ENCODE assay signal across 8 cellular contexts in genomic region chr1:157948547-157949152, GRCh38. TPM values are rescaled to one million over a fixed set of nuclear protein-coding genes. Genes with fewer than 3 reads are reported as not detected.
A peak's percentile ranks its signal among the peaks of the same experiment; 100 is the strongest.
DNase-seq lines count a peak whose midpoint lies in the region; ATAC-seq and TF ChIP-seq lines count a peak whose summit lies in the region.

No MANE protein-coding gene starts in this region.

- ATAC-seq in GM19397 (IDR thresholded peaks at IDR 0.05; ENCODE audit: unreplicated experiment) (no peak), GM19455 (IDR thresholded peaks at IDR 0.05; ENCODE audit: unreplicated experiment) (no peak)

- no peaks in the 10 kb centered on the region for H3K36me3 Mint-ChIP-seq in mesothelial cell of epicardium

- H3K4me3 ChIP-seq in GM06990 (replicated peaks; ENCODE audit: low read depth, low read length), result no peak overlapping the region

- no peaks in the 10 kb centered on the region for H3K4me1 Mint-ChIP-seq in mesothelial cell of epicardium

- H3K9me3 Mint-ChIP-seq in mesothelial cell of epicardium, result no peaks in the 10 kb centered on the region

- peak; percentile 71 for TF ChIP-seq CTCF in GM06990 (IDR thresholded peaks at IDR 0.05; ENCODE audit: insufficient read depth, low read length, poor library complexity, severe bottlenecking)
- TF ChIP-seq CTCF in mesothelial cell of epicardium (IDR thresholded peaks at IDR 0.05; ENCODE audit: unreplicated experiment), result no peak

- no peak overlapping the region for H3K27ac Mint-ChIP-seq in mesothelial cell of epicardium

- DNase-seq in GM06990 (ENCODE audit: extremely low read depth, insufficient read length), result no peak
- peak; percentile 12 for DNase-seq in NCI-H2227 treated with DMSO at 0.1 percent for 48 hours (lab: John Stamatoyannopoulos, UW)
- peak; percentile 5 for DNase-seq in cerebellum (ENCODE audit: low spot score)
- DNase-seq in lung microvascular endothelial cell (ENCODE audit: low read depth in 2 of 2), result peak; percentile 32 to 34
- no peak for DNase-seq in mesothelial cell of epicardium (ENCODE audit: low spot score in 2 of 2, unreplicated experiment in 2 of 2)
- no peak for DNase-seq in activated CD4-positive, alpha-beta T cell treated with anti-CD3 and anti-CD28 coated beads, Interleukin-2, amount 50 U/mL, for 1 hour

- H3K27me3 ChIP-seq in GM06990 (replicated peaks; ENCODE audit: control insufficient read depth, insufficient read depth, low read length), result peaks cover 3% of the 10 kb centered on the region

- peaks cover 67% of the 10 kb centered on the region for H3K27me3 Mint-ChIP-seq in mesothelial cell of epicardium (ENCODE audit: low read depth)

- no peak overlapping the region for H3K4me3 Mint-ChIP-seq in mesothelial cell of epicardium

- no peaks in the 10 kb centered on the region for H3K36me3 ChIP-seq in GM06990 (ENCODE audit: control insufficient read depth, insufficient read depth, low read length)

RNA-seq across cellular contexts. Expression of gene KIRREL1, which starts 44.8 kb away (rescaled TPM):
- 21.5 TPM for total RNA-seq in cerebellum
- 14.9 and 16.8 TPM in 2 replicates for total RNA-seq in lung microvascular endothelial cell
- total RNA-seq in mesothelial cell of epicardium, result 178 to 189 TPM (median 180 TPM) in 3 replicates

Comparison
In these comparisons a context has a peak if more than half of its experiments do, and no peak if none do; other contexts are left out.
1. DNase-seq: peak in NCI-H2227 treated with DMSO at 0.1 percent for 48 hours (single experiment), cerebellum (single experiment) and lung microvascular endothelial cell (2 of 2); none in GM06990 (single experiment), mesothelial cell of epicardium (0 of 2) and activated CD4-positive, alpha-beta T cell treated with anti-CD3 and anti-CD28 coated beads, Interleukin-2, amount 50 U/mL, for 1 hour (single experiment).